Comparison of ENCODE assay signal across 12 cellular contexts in the genomic region with DNA sequence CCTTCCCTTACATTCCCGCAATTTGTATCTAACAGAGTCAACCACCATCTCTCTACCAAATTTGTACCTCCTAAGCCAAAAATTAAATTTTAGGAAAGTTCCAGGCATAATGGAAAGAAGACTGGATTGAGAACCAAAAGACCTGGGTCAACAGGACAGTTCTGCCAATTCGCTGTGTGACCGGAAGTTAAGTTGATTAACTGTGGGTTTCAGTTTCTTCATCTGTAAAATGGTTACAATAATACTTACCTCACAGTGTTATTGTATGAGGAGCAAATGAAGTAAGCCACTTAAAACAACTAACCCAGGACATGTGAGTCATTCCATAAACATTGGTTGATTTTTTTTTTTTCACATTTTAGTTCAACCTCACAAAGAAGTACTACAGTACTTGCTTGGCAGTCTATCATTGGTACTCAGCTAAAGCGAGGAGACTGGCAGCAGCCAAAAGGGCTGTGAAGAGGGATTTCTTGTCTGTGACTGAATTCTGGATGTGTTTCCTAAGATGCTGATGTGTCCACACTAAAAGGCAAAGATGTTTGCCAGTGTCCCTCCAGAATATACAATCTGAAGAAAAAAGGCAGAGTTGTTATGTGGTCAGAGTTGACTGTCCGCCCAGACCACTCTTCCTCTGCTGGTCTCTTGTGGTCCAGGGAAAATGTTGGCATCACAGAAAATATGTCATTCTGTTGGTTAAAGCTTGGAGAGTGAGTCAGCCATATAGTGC.
DNase-seq lines count a peak whose midpoint lies in the region; ATAC-seq and TF ChIP-seq lines count a peak whose summit lies in the region.
"Had no signal": no experiment of that assay in that cellular context is flagged by ENCODE, and none has a peak within 500 bp of the region (broad histone marks: within the 10 kb centered on the region; RNA-seq: fewer than 3 reads in every experiment).

No MANE protein-coding gene starts in this region.

- H3K9me3 ChIP-seq in RWPE2 (ENCODE audit: severe bottlenecking) = no peaks in the 10 kb centered on the region
- H3K9me3 ChIP-seq in fibroblast of lung (ENCODE audit: control insufficient read depth, insufficient read depth, low read depth, low read length) = no peaks in the 10 kb centered on the region

- H3K4me3 ChIP-seq in RWPE2 (ENCODE audit: severe bottlenecking) = no peak overlapping the region
- no peak overlapping the region for H3K4me3 ChIP-seq in fibroblast of lung (replicated peaks in 1 of 4; ENCODE audit: control extremely low read depth in 1 of 4, insufficient read depth in 1 of 4, low read depth in 3 of 4, low read length in 4 of 4)

- H3K27ac ChIP-seq in RWPE2 (ENCODE audit: poor library complexity, severe bottlenecking) (no peak overlapping the region), fibroblast of lung (ENCODE audit: insufficient read depth, low read length) (no peak overlapping the region)

- no peaks in the 10 kb centered on the region for H4K20me1 ChIP-seq in fibroblast of lung (ENCODE audit: control insufficient read depth, extremely low read depth, insufficient read depth, low read length)

- H2AFZ ChIP-seq in fibroblast of lung (ENCODE audit: low read length) = no peak overlapping the region

- ATAC-seq in RWPE2 (ENCODE audit: low read depth) (peak; percentile 35; the same call in 2 of the 3 replicates), HG03460 (IDR thresholded peaks at IDR 0.05; ENCODE audit: unreplicated experiment) (no peak), GM21515 (IDR thresholded peaks at IDR 0.05; ENCODE audit: unreplicated experiment) (no peak)

- no peak overlapping the region for H3K4me2 ChIP-seq in fibroblast of lung (ENCODE audit: extremely low read depth, insufficient read depth, low read length)

- peaks cover 17% of the 10 kb centered on the region for H3K4me1 ChIP-seq in RWPE2 (ENCODE audit: insufficient read depth, poor library complexity, severe bottlenecking)
- H3K4me1 ChIP-seq in fibroblast of lung (ENCODE audit: control insufficient read depth, extremely low read depth, insufficient read depth, low read length) = peaks cover 17% of the 10 kb centered on the region

- no peaks in the 10 kb centered on the region for H3K79me2 ChIP-seq in fibroblast of lung (ENCODE audit: control insufficient read depth, insufficient read depth, low read length)

- TF ChIP-seq CTCF in RWPE2 (IDR thresholded peaks at IDR 0.05; ENCODE audit: poor library complexity, severe bottlenecking) = no peak
- TF ChIP-seq CTCF in fibroblast of lung (conservative IDR thresholded peaks at IDR 0.05 in 1 of 2, IDR thresholded peaks at IDR 0.05 in 1 of 2; ENCODE audit: low read depth in 1 of 2, low read length in 2 of 2) = no peak

- DNase-seq in GM03348 (ENCODE audit: low spot score) (peak; percentile 49), RWPE2 (ENCODE audit: low spot score) (no peak), fibroblast of lung (ENCODE audit: low read depth in 2 of 2) (peak; percentile 86 to 95), smooth muscle cell of the brain vasculature (ENCODE audit: low read depth, low spot score) (peak; percentile 21), NOMO-1 (lab: John Stamatoyannopoulos, UW; ENCODE audit: unreplicated experiment in 2 of 2) (no peak)
- DNase-seq in NK-92 treated with Interleukin-12 subunit alpha and Interleukin-12 subunit beta, amount 100 ng/mL, for 24 hours (lab: John Stamatoyannopoulos, UW) = no peak
- DNase-seq: activated naive CD4-positive, alpha-beta T cell treated with anti-CD3 and anti-CD28 coated beads for 36 hours; H9; NCI-H2081; stimulated activated naive CD4-positive, alpha-beta T cell treated with Interleukin-2 at 50 U/mL for 16 hours had no signal

- no peak overlapping the region for H3K9ac ChIP-seq in fibroblast of lung (ENCODE audit: insufficient read depth, low read length)

- H3K27me3 ChIP-seq in RWPE2 (ENCODE audit: insufficient read depth, poor library complexity, severe bottlenecking) (no peaks in the 10 kb centered on the region), fibroblast of lung (ENCODE audit: control insufficient read depth, insufficient read depth, low read length) (no peaks in the 10 kb centered on the region)

- H3K36me3 ChIP-seq in RWPE2 (ENCODE audit: low read depth) (no peaks in the 10 kb centered on the region), fibroblast of lung (ENCODE audit: control insufficient read depth, insufficient read depth, low read length) (no peaks in the 10 kb centered on the region)

Comparison
In these comparisons a context has a peak if more than half of its experiments do, and no peak if none do; other contexts are left out.
1. DNase-seq: peak in GM03348 (single experiment), fibroblast of lung (2 of 2) and smooth muscle cell of the brain vasculature (single experiment); none in RWPE2 (single experiment), NK-92 treated with Interleukin-12 subunit alpha and Interleukin-12 subunit beta, amount 100 ng/mL, for 24 hours (single experiment) and NOMO-1 (0 of 2).